In the genomic region with DNA sequence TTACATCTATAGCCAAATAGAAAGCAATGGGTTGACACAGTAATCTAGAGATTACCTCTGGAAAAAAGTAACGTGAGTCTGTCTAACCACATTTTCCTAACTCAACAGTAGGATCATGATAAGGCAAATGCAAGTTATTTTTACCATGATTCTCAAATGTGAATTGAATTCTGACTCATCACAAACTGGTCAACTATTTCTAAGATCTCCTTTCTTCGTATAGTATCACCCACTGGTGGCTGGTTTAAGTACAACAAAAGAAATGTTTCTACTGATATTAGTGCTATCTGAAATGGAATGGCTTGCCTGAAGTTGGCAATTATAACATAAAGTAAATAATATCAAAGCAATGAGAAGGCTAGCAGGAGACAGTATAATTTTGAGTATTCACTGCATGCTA, we compare ENCODE assay signal across 14 cellular contexts.
DNase-seq lines count a peak whose midpoint lies in the region; ATAC-seq and TF ChIP-seq lines count a peak whose summit lies in the region.
"Had no signal": no experiment of that assay in that cellular context is flagged by ENCODE, and none has a peak within 500 bp of the region (broad histone marks: within the 10 kb centered on the region; RNA-seq: fewer than 3 reads in every experiment).

No MANE protein-coding gene starts in this region.

- no TSS peak for BruUV-seq in Calu3 (replicated peaks; lab: Mats Ljungman, UMichigan)
- no TSS peak for BruUV-seq in Caco-2 (replicated peaks; lab: Mats Ljungman, UMichigan)

- POLR2A ChIA-PET in Caco-2 (lab: Charles Lee): no interaction called here

- peak; percentile 62 for DNase-seq in NCI-H226
- DNase-seq in chondrocyte (ENCODE audit: low spot score): no peak
- DNase-seq in non-pigmented ciliary epithelial cell (ENCODE audit: low read depth): peak; percentile 63
- DNase-seq in NCI-H82 (lab: John Stamatoyannopoulos, UW): no peak
- no peak for DNase-seq in Calu3
- DNase-seq in Caco-2: no peak
- DNase-seq: activated CD4-positive, alpha-beta memory T cell treated with anti-CD3 and anti-CD28 coated beads for 36 hours; NCI-H1048; SHP77 treated with DMSO at 0.1 percent for 48 hours had no signal

- H3K4me1 ChIP-seq in Caco-2: no peaks in the 10 kb centered on the region

- H3K27me3 Mint-ChIP-seq in chondrocyte (ENCODE audit: low read depth): peaks cover 4% of the 10 kb centered on the region
- no peaks in the 10 kb centered on the region for H3K27me3 Mint-ChIP-seq in Calu3 (ENCODE audit: unreplicated experiment)
- peaks cover 6% of the 10 kb centered on the region for H3K27me3 Mint-ChIP-seq in Caco-2 (ENCODE audit: insufficient read depth, unreplicated experiment)
- H3K27me3 Mint-ChIP-seq: brain had no signal

- H3K4me1 Mint-ChIP-seq in chondrocyte (ENCODE audit: low read depth) (peaks cover 10% of the 10 kb centered on the region), Calu3 (ENCODE audit: low read depth, unreplicated experiment) (peaks cover 8% of the 10 kb centered on the region), Caco-2 (ENCODE audit: low read depth, unreplicated experiment) (no peaks in the 10 kb centered on the region)
- H3K4me1 Mint-ChIP-seq: brain had no signal

- H3K27me3 ChIP-seq in Caco-2 (replicated peaks; ENCODE audit: control insufficient read depth, insufficient read depth, low read length): no peaks in the 10 kb centered on the region

- TF ChIP-seq CTCF in GM12874 (IDR thresholded peaks at IDR 0.05; ENCODE audit: insufficient read depth, low read depth, low read length): 0 out of 2 replicates have a peak, but pooled peaks have one; percentile 4
- TF ChIP-seq CTCF in chondrocyte (IDR thresholded peaks at IDR 0.05): peak; percentile 75
- TF ChIP-seq CTCF in Calu3 (IDR thresholded peaks at IDR 0.05; ENCODE audit: unreplicated experiment): no peak
- TF ChIP-seq CTCF in Caco-2 (IDR thresholded peaks at IDR 0.05; ENCODE audit: insufficient read depth in 1 of 2, low read depth in 1 of 2, low read length in 1 of 2, severe bottlenecking in 1 of 2, unreplicated experiment in 1 of 2): no peak

- intact Hi-C loops in Calu3 (cut with micrococcal nuclease; ENCODE audit: unreplicated experiment): loop anchor here (5.0 kb wide), 1 partner anchor 181 kb away; no protein-coding TSS in a partner anchor
- intact Hi-C loops in Caco-2 (cut with micrococcal nuclease; ENCODE audit: unreplicated experiment): loop anchor here (10.0 kb wide), 1 partner anchor 184 kb away; no protein-coding TSS in a partner anchor

- H3K36me3 ChIP-seq in Caco-2 (ENCODE audit: control insufficient read depth, insufficient read depth, low read length): no peaks in the 10 kb centered on the region
- H3K36me3 ChIP-seq: thoracic aorta had no signal

- H3K36me3 Mint-ChIP-seq in chondrocyte (ENCODE audit: low read depth) (peaks cover 5% of the 10 kb centered on the region), Calu3 (ENCODE audit: insufficient read depth, unreplicated experiment) (no peaks in the 10 kb centered on the region), Caco-2 (ENCODE audit: insufficient read depth, unreplicated experiment) (no peaks in the 10 kb centered on the region)
- H3K36me3 Mint-ChIP-seq: activated CD4-positive, alpha-beta memory T cell treated with anti-CD3 and anti-CD28 coated beads for 36 hours; brain; natural killer cell treated with Interleukin-12 subunit alpha and Interleukin-12 subunit beta and Interleukin-15 and Interleukin-18, amount 100 ng/mL, for 72 hours had no signal

- H3K4me3 ChIP-seq in Caco-2 (ENCODE audit: low read depth, low read length): no peak overlapping the region
- H3K4me3 ChIP-seq: thoracic aorta had no signal

- no peaks in the 10 kb centered on the region for H3K9me3 ChIP-seq in Caco-2
- H3K9me3 ChIP-seq: thoracic aorta had no signal

- H3K9me3 Mint-ChIP-seq in chondrocyte (ENCODE audit: low read depth) (no peaks in the 10 kb centered on the region), Calu3 (ENCODE audit: low read depth, unreplicated experiment) (no peaks in the 10 kb centered on the region), Caco-2 (ENCODE audit: unreplicated experiment) (no peaks in the 10 kb centered on the region)
- H3K9me3 Mint-ChIP-seq: activated CD4-positive, alpha-beta memory T cell treated with anti-CD3 and anti-CD28 coated beads for 36 hours; brain had no signal

- no peak overlapping the region for H3K27ac Mint-ChIP-seq in chondrocyte (ENCODE audit: unreplicated experiment)
- no peak overlapping the region for H3K27ac Mint-ChIP-seq in Calu3 (ENCODE audit: unreplicated experiment)
- no peak overlapping the region for H3K27ac Mint-ChIP-seq in Caco-2 (ENCODE audit: unreplicated experiment)
- H3K27ac Mint-ChIP-seq: activated CD4-positive, alpha-beta memory T cell treated with anti-CD3 and anti-CD28 coated beads for 36 hours; brain; natural killer cell treated with Interleukin-12 subunit alpha and Interleukin-12 subunit beta and Interleukin-15 and Interleukin-18, amount 100 ng/mL, for 72 hours had no signal

- ATAC-seq in GM21825 (IDR thresholded peaks at IDR 0.05; ENCODE audit: unreplicated experiment): no peak
- ATAC-seq: natural killer cell treated with Interleukin-12 subunit alpha and Interleukin-12 subunit beta and Interleukin-15 and Interleukin-18, amount 100 ng/mL, for 72 hours had no signal

- CTCF ChIA-PET in Calu3 (lab: Charles Lee): interaction anchor here (0.9 kb wide), 1 partner anchor 102 kb away, joined by 3 read pairs; a partner anchor contains a TSS
- CTCF ChIA-PET in Caco-2 (lab: Charles Lee): no interaction called here

- H3K4me3 Mint-ChIP-seq in chondrocyte (ENCODE audit: unreplicated experiment) (no peak overlapping the region), Calu3 (ENCODE audit: low read depth, unreplicated experiment) (no peak overlapping the region), Caco-2 (ENCODE audit: unreplicated experiment) (no peak overlapping the region)
- H3K4me3 Mint-ChIP-seq: activated CD4-positive, alpha-beta memory T cell treated with anti-CD3 and anti-CD28 coated beads for 36 hours; brain; natural killer cell treated with Interleukin-12 subunit alpha and Interleukin-12 subunit beta and Interleukin-15 and Interleukin-18, amount 100 ng/mL, for 72 hours had no signal

Comparison
In these comparisons a context has a peak if more than half of its experiments do, and no peak if none do; other contexts are left out.
1. CTCF ChIP-seq: peak in GM12874 (single experiment) and chondrocyte (single experiment); none in Calu3 (single experiment) and Caco-2 (0 of 2).
2. DNase-seq: peak in NCI-H226 (single experiment) and non-pigmented ciliary epithelial cell (single experiment); none in chondrocyte (single experiment), NCI-H82 (single experiment), Calu3 (single experiment) and Caco-2 (0 of 2).